ENCODE assay signal across 10 cellular contexts in the genomic region with DNA sequence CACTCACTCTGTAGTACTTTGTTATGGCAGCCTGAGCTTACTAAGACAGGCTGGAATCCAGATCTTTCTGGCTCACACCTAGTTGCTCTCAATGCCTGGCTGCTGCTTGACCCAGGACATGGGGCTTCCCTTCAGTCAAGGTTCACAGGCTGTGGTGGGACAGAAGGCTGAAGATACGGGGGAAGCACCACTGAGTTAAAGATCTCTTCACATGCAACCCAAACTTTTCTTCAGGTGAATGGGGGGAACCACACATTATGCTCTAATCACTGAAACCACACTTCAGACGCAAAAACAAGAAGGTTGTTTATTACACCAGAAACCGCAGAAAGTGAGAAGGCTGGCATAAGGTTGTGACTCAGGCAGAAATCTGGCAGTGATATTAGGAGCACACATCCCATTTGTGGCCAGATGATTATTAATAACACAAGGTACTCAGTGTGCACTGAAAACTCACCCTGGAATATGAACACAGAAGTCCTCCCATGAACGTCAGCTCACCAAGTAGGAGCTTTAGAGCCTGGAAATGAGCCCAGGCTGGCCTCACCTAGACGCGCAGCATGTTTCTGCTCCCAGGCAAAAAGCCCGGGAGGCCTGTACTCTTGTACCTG.
DNase-seq lines count a peak whose midpoint lies in the region; ATAC-seq, FAIRE-seq and TF ChIP-seq lines count a peak whose summit lies in the region.
"Had no signal": no experiment of that assay in that cellular context is flagged by ENCODE, and none has a peak within 500 bp of the region (broad histone marks: within the 10 kb centered on the region; RNA-seq: fewer than 3 reads in every experiment).

No MANE protein-coding gene starts in this region.

- DNase-seq in neural crest cell (ENCODE audit: low read depth, low spot score): no peak
- no peak for DNase-seq in activated CD4-positive, CD25-positive, alpha-beta regulatory T cell treated with anti-CD3 and anti-CD28 coated beads, Interleukin-2, amount 50 U/mL, for 72 hours
- no peak for DNase-seq in HTR-8/SVneo (ENCODE audit: insufficient read length, low spot score)
- DNase-seq in DMS53 (lab: John Stamatoyannopoulos, UW): no peak
- no peak for DNase-seq in occipital lobe (lab: John Stamatoyannopoulos, UW)
- DNase-seq: activated naive CD8-positive, alpha-beta T cell treated with anti-CD3 and anti-CD28 coated beads, Interleukin-2, amount 10 ng/mL, durations not matched to agents 7 days and 5 days had no signal

- FAIRE-seq in HTR-8/SVneo (lab: Jason Lieb, UNC): no peak

- H3K27ac Mint-ChIP-seq in neural crest cell (ENCODE audit: unreplicated experiment): peak overlapping the region; percentile 6
- H3K27ac Mint-ChIP-seq: activated naive CD8-positive, alpha-beta T cell treated with anti-CD3 and anti-CD28 coated beads, Interleukin-2, amount 10 ng/mL, durations not matched to agents 7 days and 5 days; stimulated activated naive CD8-positive, alpha-beta T cell treated with anti-CD3 and anti-CD28 coated beads, Interleukin-15, Interleukin-2, amounts not matched to agents 100 ng/mL and 50 ng/mL, for 24 hours had no signal

- no peaks in the 10 kb centered on the region for H3K9me3 Mint-ChIP-seq in neural crest cell
- H3K9me3 Mint-ChIP-seq: activated naive CD8-positive, alpha-beta T cell treated with anti-CD3 and anti-CD28 coated beads, Interleukin-2, amount 10 ng/mL, durations not matched to agents 7 days and 5 days; stimulated activated naive CD8-positive, alpha-beta T cell treated with anti-CD3 and anti-CD28 coated beads, Interleukin-15, Interleukin-2, amounts not matched to agents 100 ng/mL and 50 ng/mL, for 24 hours had no signal

- no peaks in the 10 kb centered on the region for H3K36me3 Mint-ChIP-seq in neural crest cell (ENCODE audit: low read depth)
- H3K36me3 Mint-ChIP-seq: activated naive CD8-positive, alpha-beta T cell treated with anti-CD3 and anti-CD28 coated beads, Interleukin-2, amount 10 ng/mL, durations not matched to agents 7 days and 5 days had no signal

- TF ChIP-seq CTCF in neural crest cell (conservative IDR thresholded peaks at IDR 0.05): no peak

- H3K27me3 Mint-ChIP-seq in neural crest cell (ENCODE audit: low read depth): no peaks in the 10 kb centered on the region
- H3K27me3 Mint-ChIP-seq: activated naive CD8-positive, alpha-beta T cell treated with anti-CD3 and anti-CD28 coated beads, Interleukin-2, amount 10 ng/mL, durations not matched to agents 7 days and 5 days; stimulated activated naive CD8-positive, alpha-beta T cell treated with anti-CD3 and anti-CD28 coated beads, Interleukin-15, Interleukin-2, amounts not matched to agents 100 ng/mL and 50 ng/mL, for 24 hours had no signal

- ATAC-seq in GM18868 (IDR thresholded peaks at IDR 0.05; ENCODE audit: unreplicated experiment): peak; percentile 90
- peak; percentile 75 for ATAC-seq in GM21825 (IDR thresholded peaks at IDR 0.05; ENCODE audit: unreplicated experiment)
- ATAC-seq in HG03432 (IDR thresholded peaks at IDR 0.05; ENCODE audit: unreplicated experiment): peak; percentile 88

- H3K4me1 Mint-ChIP-seq in neural crest cell: peaks cover 8% of the 10 kb centered on the region
- H3K4me1 Mint-ChIP-seq: activated naive CD8-positive, alpha-beta T cell treated with anti-CD3 and anti-CD28 coated beads, Interleukin-2, amount 10 ng/mL, durations not matched to agents 7 days and 5 days had no signal

- no peak overlapping the region for H3K4me3 Mint-ChIP-seq in neural crest cell
- H3K4me3 Mint-ChIP-seq: activated naive CD8-positive, alpha-beta T cell treated with anti-CD3 and anti-CD28 coated beads, Interleukin-2, amount 10 ng/mL, durations not matched to agents 7 days and 5 days; stimulated activated naive CD8-positive, alpha-beta T cell treated with anti-CD3 and anti-CD28 coated beads, Interleukin-15, Interleukin-2, amounts not matched to agents 100 ng/mL and 50 ng/mL, for 24 hours had no signal
